In genomic region chr19:58544591-58545285, GRCh38 we compare ENCODE assay signal across 8 cellular contexts. TPM values are rescaled to one million over a fixed set of nuclear protein-coding genes. Genes with fewer than 3 reads are reported as not detected.
DNase-seq lines count a peak whose midpoint lies in the region; ATAC-seq and TF ChIP-seq lines count a peak whose summit lies in the region.

No MANE protein-coding gene starts in this region.

- no peaks in the 10 kb centered on the region for H3K9me3 Mint-ChIP-seq in progenitor cell of endocrine pancreas (ENCODE audit: low read depth)

- H3K36me3 Mint-ChIP-seq in progenitor cell of endocrine pancreas (ENCODE audit: insufficient read depth): peaks cover 16% of the 10 kb centered on the region

- peak overlapping the region; percentile 96 for H3K4me3 Mint-ChIP-seq in progenitor cell of endocrine pancreas (ENCODE audit: low read depth)

- peak overlapping the region; percentile 100 for H3K27ac Mint-ChIP-seq in progenitor cell of endocrine pancreas

- peaks cover 21% of the 10 kb centered on the region for H3K4me1 Mint-ChIP-seq in progenitor cell of endocrine pancreas (ENCODE audit: low read depth)

- H3K27me3 Mint-ChIP-seq in progenitor cell of endocrine pancreas: peaks cover 8% of the 10 kb centered on the region

- TF ChIP-seq CTCF in progenitor cell of endocrine pancreas (IDR thresholded peaks at IDR 0.05; ENCODE audit: unreplicated experiment): no peak

- ATAC-seq in GM19397 (IDR thresholded peaks at IDR 0.05; ENCODE audit: unreplicated experiment): peak; percentile 58
- ATAC-seq in HG03469 (IDR thresholded peaks at IDR 0.05; ENCODE audit: unreplicated experiment): peak; percentile 26

- DNase-seq in AG20443 (ENCODE audit: low spot score) (peak; percentile 94), activated T-cell treated with anti-CD3 and anti-CD28 coated beads for 48 hours (ENCODE audit: low read depth) (peak; percentile 75), foreskin melanocyte (peak; percentile 24), progenitor cell of endocrine pancreas (ENCODE audit: low spot score, unreplicated experiment) (peak; percentile 61), COR-L47 (lab: John Stamatoyannopoulos, UW) (no peak)
- DNase-seq in NK-92 treated with Interleukin-12 subunit alpha and Interleukin-12 subunit beta, amount 100 ng/mL, for 24 hours (lab: John Stamatoyannopoulos, UW): no peak

RNA-seq across cellular contexts. Expression of gene TRIM28, which starts 0.9 kb away (rescaled TPM):
- total RNA-seq in progenitor cell of endocrine pancreas: 699 and 731 TPM in 2 replicates

RNA-seq across cellular contexts. Expression of gene CHMP2A, which starts 10.2 kb away (rescaled TPM):
- total RNA-seq in progenitor cell of endocrine pancreas: 72.2 and 81.5 TPM in 2 replicates

RNA-seq across cellular contexts. Expression of gene UBE2M, which starts 13.7 kb away (rescaled TPM):
- 73.0 and 80.4 TPM in 2 replicates for total RNA-seq in progenitor cell of endocrine pancreas

RNA-seq across cellular contexts. Expression of gene ZBTB45, which starts 25.1 kb away (rescaled TPM):
- total RNA-seq in progenitor cell of endocrine pancreas: 22.3 and 22.7 TPM in 2 replicates

RNA-seq across cellular contexts. Expression of gene MZF1, which starts 28.4 kb away (rescaled TPM):
- 70.9 and 71.3 TPM in 2 replicates for total RNA-seq in progenitor cell of endocrine pancreas

Comparison
In these comparisons a context has a peak if more than half of its experiments do, and no peak if none do; other contexts are left out.
1. DNase-seq: peak in AG20443 (single experiment), activated T-cell treated with anti-CD3 and anti-CD28 coated beads for 48 hours (single experiment), foreskin melanocyte (single experiment) and progenitor cell of endocrine pancreas (single experiment); none in COR-L47 (single experiment) and NK-92 treated with Interleukin-12 subunit alpha and Interleukin-12 subunit beta, amount 100 ng/mL, for 24 hours (single experiment).